1 cellular context compared by ENCODE assay signal in genomic region chr1:40862008-40862863, GRCh38.
TF ChIP-seq lines count a peak whose summit lies in the region.

CITED4 (minus strand) TSS chr1:40862363; CDS start chr1:40862127, 236 bp downstream.

TF ChIP-seq in HepG2, 621 proteins besides CTCF, POLR2A, EP300 and RAD21 (continued from another document and continues in another):
- TF ChIP-seq NCOA2 (CRISPR knock-in tag; IDR thresholded peaks at IDR 0.05) (no peak), SRSF9 (IDR thresholded peaks at IDR 0.05; ENCODE audit: borderline replicate concordance, insufficient read depth, low read depth, low read length, poor library complexity, severe bottlenecking) (no peak), ISX (CRISPR knock-in tag; conservative IDR thresholded peaks at IDR 0.05) (no peak), ZFX (CRISPR knock-in tag; IDR thresholded peaks at IDR 0.05; ENCODE audit: low read depth) (peak; percentile 86; the same call in 1 of the 2 replicates), NFATC3 (CRISPR knock-in tag; IDR thresholded peaks at IDR 0.05) (no peak), ONECUT2 (CRISPR knock-in tag; IDR thresholded peaks at IDR 0.05) (no peak), ZNF207 (IDR thresholded peaks at IDR 0.05; ENCODE audit: borderline replicate concordance) (no peak), ETS1 (CRISPR knock-in tag; IDR thresholded peaks at IDR 0.05) (no peak), TP53 (CRISPR knock-in tag; conservative IDR thresholded peaks at IDR 0.05) (no peak), ZKSCAN1 (IDR thresholded peaks at IDR 0.05; ENCODE audit: low read length) (no peak), ELF1 (CRISPR knock-in tag; IDR thresholded peaks at IDR 0.05) (peak; percentile 69), ZNF629 (CRISPR knock-in tag; conservative IDR thresholded peaks at IDR 0.05) (no peak), ZNF704 (CRISPR knock-in tag; IDR thresholded peaks at IDR 0.05; ENCODE audit: borderline replicate concordance) (no peak), MXD3 (CRISPR knock-in tag; IDR thresholded peaks at IDR 0.05) (0 out of 2 replicates have a peak, but pooled peaks have one; percentile 34), MTF2 (CRISPR knock-in tag; IDR thresholded peaks at IDR 0.05; ENCODE audit: borderline replicate concordance) (0 out of 2 replicates have a peak, but pooled peaks have one; percentile 39), BCLAF1 (IDR thresholded peaks at IDR 0.05) (no peak), TRAFD1 (CRISPR knock-in tag; IDR thresholded peaks at IDR 0.05; ENCODE audit: borderline replicate concordance) (no peak), CAMTA2 (CRISPR knock-in tag; IDR thresholded peaks at IDR 0.05; ENCODE audit: borderline replicate concordance) (no peak), ZNF607 (CRISPR knock-in tag; IDR thresholded peaks at IDR 0.05; ENCODE audit: borderline replicate concordance) (0 out of 2 replicates have a peak, but pooled peaks have one; percentile 15), HDAC6 (IDR thresholded peaks at IDR 0.05; ENCODE audit: low read depth, low read length) (no peak), YY1 (IDR thresholded peaks at IDR 0.05; ENCODE audit: insufficient read depth, insufficient replicate concordance, low read depth, low read length) (peak; percentile 41), NR1H2 (CRISPR knock-in tag; IDR thresholded peaks at IDR 0.05; ENCODE audit: borderline replicate concordance, low read depth) (no peak), ZNF687 (CRISPR knock-in tag; IDR thresholded peaks at IDR 0.05) (peak; percentile 67), SNAPC4 (CRISPR knock-in tag; IDR thresholded peaks at IDR 0.05) (no peak), TCF12 (IDR thresholded peaks at IDR 0.05) (no peak), TCF12 (CRISPR knock-in tag; IDR thresholded peaks at IDR 0.05) (no peak), NONO (IDR thresholded peaks at IDR 0.05) (no peak), NONO (CRISPR knock-in tag; conservative IDR thresholded peaks at IDR 0.05) (0 out of 2 replicates have a peak, but pooled peaks have one; percentile 6), HOXD1 (CRISPR knock-in tag; IDR thresholded peaks at IDR 0.05) (no peak), MXI1 (IDR thresholded peaks at IDR 0.05; ENCODE audit: borderline replicate concordance, low read depth, low read length) (no peak; the same call in 2 of the 3 replicates), DR1 (CRISPR knock-in tag; IDR thresholded peaks at IDR 0.05) (peak; percentile 98), GPN1 (CRISPR knock-in tag; IDR thresholded peaks at IDR 0.05; ENCODE audit: borderline replicate concordance) (no peak), GLI4 (CRISPR knock-in tag; IDR thresholded peaks at IDR 0.05; ENCODE audit: borderline replicate concordance) (no peak), SSRP1 (CRISPR knock-in tag; IDR thresholded peaks at IDR 0.05) (no peak), NR3C1 (CRISPR knock-in tag; IDR thresholded peaks at IDR 0.05) (no peak), ZNF841 (CRISPR knock-in tag; IDR thresholded peaks at IDR 0.05; ENCODE audit: borderline replicate concordance) (no peak), MIER2 (CRISPR knock-in tag; IDR thresholded peaks at IDR 0.05) (no peak), ZBED4 (CRISPR knock-in tag; IDR thresholded peaks at IDR 0.05; ENCODE audit: borderline replicate concordance) (no peak), MAX (IDR thresholded peaks at IDR 0.05) (peak; percentile 19; the same call in 1 of the 2 replicates), FOSL1 (CRISPR knock-in tag; IDR thresholded peaks at IDR 0.05; ENCODE audit: borderline replicate concordance) (no peak), MED8 (CRISPR knock-in tag; IDR thresholded peaks at IDR 0.05; ENCODE audit: insufficient replicate concordance) (no peak)
